In the genomic region with DNA sequence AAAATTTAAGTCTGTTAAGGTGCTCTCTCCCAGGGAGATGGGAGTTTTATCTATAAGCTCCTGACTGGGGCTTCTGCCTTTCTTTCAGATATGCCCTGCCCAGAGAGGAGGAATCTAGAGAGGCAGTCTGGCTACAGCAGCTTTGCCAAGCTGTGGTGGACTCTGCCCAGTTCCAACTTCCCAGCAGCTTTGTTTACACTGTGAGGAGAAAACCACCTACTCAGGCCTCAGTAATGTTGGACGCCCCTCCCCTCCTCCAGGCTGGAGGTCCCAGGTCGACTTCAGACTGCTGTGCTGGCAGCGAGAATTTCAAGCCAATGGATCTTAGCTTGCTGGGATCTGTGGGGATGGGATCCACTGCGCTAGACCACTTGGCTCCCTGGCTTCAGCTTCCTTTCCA, we compare ENCODE assay signal across 8 cellular contexts. TPM values are rescaled to one million over a fixed set of nuclear protein-coding genes. Genes with fewer than 3 reads are reported as not detected.
A peak's percentile ranks its signal among the peaks of the same experiment; 100 is the strongest.
DNase-seq lines count a peak whose midpoint lies in the region; ATAC-seq, FAIRE-seq and TF ChIP-seq lines count a peak whose summit lies in the region.
"Not testable (repeated sequence)": the region's sequence is repeated elsewhere in the genome, so short reads cannot be mapped to it uniquely, and the experiment has no call there.

No MANE protein-coding gene starts in this region.

- ATAC-seq in left lobe of liver (peak; percentile 75), HepG2 (peak; percentile 94), right lobe of liver (peak; percentile 18 to 69 (median 64))

- not testable (repeated sequence) for H3K4me3 Mint-ChIP-seq in Caco-2 (ENCODE audit: unreplicated experiment); progenitor cell of endocrine pancreas (ENCODE audit: low read depth)

- not testable (repeated sequence) for H3K79me2 ChIP-seq in hepatocyte; HepG2 (ENCODE audit: insufficient read depth, low read length)

- intact Hi-C loops in Caco-2 (cut with micrococcal nuclease; ENCODE audit: unreplicated experiment); HepG2 (cut with micrococcal nuclease; ENCODE audit: unreplicated experiment); right lobe of liver (cut with DNase I): not testable (repeated sequence)

- FAIRE-seq in HepG2 (lab: Jason Lieb, UNC), result peak; percentile 71

- not testable (repeated sequence) for TF ChIP-seq EP300 in HepG2 (IDR thresholded peaks at IDR 0.05; ENCODE audit: low read depth in 2 of 2, low read length in 2 of 2); HepG2 (CRISPR knock-in tag; IDR thresholded peaks at IDR 0.05; ENCODE audit: borderline replicate concordance)

- H3K36me3 ChIP-seq in Caco-2 (ENCODE audit: control insufficient read depth, insufficient read depth, low read length); hepatocyte (replicated peaks; ENCODE audit: insufficient read depth, low read depth); HepG2 (replicated peaks in 1 of 2; ENCODE audit: control insufficient read depth in 1 of 2, insufficient read depth in 2 of 2, low read length in 2 of 2); liver (ENCODE audit: control insufficient read depth in 4 of 4, insufficient read depth in 3 of 4, low read depth in 1 of 4, low read length in 3 of 4); right lobe of liver: not testable (repeated sequence)

- not testable (repeated sequence) for H2AFZ ChIP-seq in hepatocyte; HepG2 (ENCODE audit: low read length)

- 60% methylated on average over 4 of the region's 4 CpGs for WGBS in hepatocyte (ENCODE audit: low lambda C conversion rate, missing lambda C conversion rate)
- WGBS in HepG2 (ENCODE audit: low lambda C conversion rate), result 3% methylated on average over 3 of the region's 4 CpGs
- 46% methylated on average over 4 of the region's 4 CpGs for WGBS in liver
- 36% methylated on average over 4 of the region's 4 CpGs for WGBS in right lobe of liver (ENCODE audit: insufficient coverage, low coverage, low lambda C conversion rate, missing lambda C conversion rate)

- DNase-seq in Caco-2 (peak; percentile 1 to 36), HT-29 (ENCODE audit: low spot score) (peak; percentile 45), hepatocyte (ENCODE audit: low spot score) (peak; percentile 13), left lobe of liver (ENCODE audit: low spot score) (peak; percentile 59), HepG2 (ENCODE audit: low spot score) (peak; percentile 54), right lobe of liver (peak in 2 of 3 donors; percentile 42 to 61)
- DNase-seq in progenitor cell of endocrine pancreas (ENCODE audit: low spot score, unreplicated experiment), result not testable (repeated sequence)

- H3K27me3 Mint-ChIP-seq in Caco-2 (ENCODE audit: insufficient read depth, unreplicated experiment); progenitor cell of endocrine pancreas: not testable (repeated sequence)

- not testable (repeated sequence) for BruUV-seq in Caco-2 (replicated peaks; lab: Mats Ljungman, UMichigan); HepG2 (replicated peaks; lab: Mats Ljungman, UMichigan)

- peak overlapping the region; percentile 51 for H3K27ac ChIP-seq in hepatocyte
- H3K27ac ChIP-seq in HepG2 (ENCODE audit: extremely low read length, insufficient read depth, low read length); liver (ENCODE audit: low read depth in 1 of 2, low read length in 2 of 2); right lobe of liver: not testable (repeated sequence)

- H3K9me3 ChIP-seq in Caco-2; hepatocyte (ENCODE audit: low read depth); HepG2 (ENCODE audit: low read length); liver (ENCODE audit: control insufficient read depth in 4 of 4, low read length in 3 of 4); right lobe of liver: not testable (repeated sequence)

- not testable (repeated sequence) for TF ChIP-seq CTCF in Caco-2 (IDR thresholded peaks at IDR 0.05; ENCODE audit: insufficient read depth in 1 of 2, low read depth in 1 of 2, low read length in 1 of 2, severe bottlenecking in 1 of 2, unreplicated experiment in 1 of 2); hepatocyte (IDR thresholded peaks at IDR 0.05; ENCODE audit: poor library complexity); HepG2 (CRISPR knock-in tag; IDR thresholded peaks at IDR 0.05); liver (IDR thresholded peaks at IDR 0.05; ENCODE audit: low read depth, low read length, missing input control); right lobe of liver (IDR thresholded peaks at IDR 0.05); progenitor cell of endocrine pancreas (IDR thresholded peaks at IDR 0.05; ENCODE audit: unreplicated experiment)

- not testable (repeated sequence) for H3K4me3 ChIP-seq in Caco-2 (ENCODE audit: low read depth, low read length); hepatocyte; HepG2 (replicated peaks in 1 of 3; ENCODE audit: insufficient read depth in 1 of 3, low read depth in 2 of 3, low read length in 3 of 3); liver (ENCODE audit: low read depth in 1 of 3, low read length in 3 of 3); right lobe of liver

- TF ChIP-seq POLR2A in HepG2 (IDR thresholded peaks at IDR 0.05; ENCODE audit: insufficient read depth in 1 of 2, low read depth in 2 of 2, low read length in 2 of 2); right lobe of liver (IDR thresholded peaks at IDR 0.05): not testable (repeated sequence)

- POLR2A ChIA-PET in Caco-2 (lab: Charles Lee); HepG2 (lab: Yijun Ruan, JAX): not testable (repeated sequence)

- in situ Hi-C loops in HepG2 (cut with HindIII; ENCODE audit: extremely low pct_ligation_motif_present, low pct_unique_long_range_greater_than_20kb), result not testable (repeated sequence)

- not testable (repeated sequence) for H3K27ac Mint-ChIP-seq in Caco-2 (ENCODE audit: unreplicated experiment)
- peak overlapping the region; percentile 24 for H3K27ac Mint-ChIP-seq in progenitor cell of endocrine pancreas

- not testable (repeated sequence) for TF ChIP-seq RAD21 in HepG2 (CRISPR knock-in tag; IDR thresholded peaks at IDR 0.05); liver (IDR thresholded peaks at IDR 0.05)

- not testable (repeated sequence) for H3K4me2 ChIP-seq in hepatocyte
- peak overlapping the region; percentile 60 for H3K4me2 ChIP-seq in HepG2 (ENCODE audit: low read depth, low read length)

- H4K20me1 ChIP-seq in hepatocyte (ENCODE audit: insufficient read depth, poor library complexity, severe bottlenecking); HepG2 (ENCODE audit: insufficient read depth, low read length): not testable (repeated sequence)

- H3K27me3 ChIP-seq in Caco-2 (replicated peaks; ENCODE audit: control insufficient read depth, insufficient read depth, low read length); hepatocyte; HepG2 (ENCODE audit: control insufficient read depth in 1 of 2, insufficient read depth in 2 of 2, low read length in 2 of 2); liver (ENCODE audit: control insufficient read depth in 4 of 4, insufficient read depth in 4 of 4, low read length in 3 of 4); right lobe of liver: not testable (repeated sequence)

- H3K9me3 Mint-ChIP-seq in Caco-2 (ENCODE audit: unreplicated experiment), result not testable (repeated sequence)
- peaks cover 31% of the 10 kb centered on the region for H3K9me3 Mint-ChIP-seq in progenitor cell of endocrine pancreas (ENCODE audit: low read depth)

- H3K9me2 ChIP-seq in hepatocyte (replicated peaks; ENCODE audit: insufficient read depth), result not testable (repeated sequence)

- not testable (repeated sequence) for H3K36me3 Mint-ChIP-seq in Caco-2 (ENCODE audit: insufficient read depth, unreplicated experiment); progenitor cell of endocrine pancreas (ENCODE audit: insufficient read depth)

- CTCF ChIA-PET in Caco-2 (lab: Charles Lee); HepG2 (lab: Yijun Ruan, JAX; ENCODE audit: low intra/inter-chr PET ratio, low total read pairs): not testable (repeated sequence)

- not testable (repeated sequence) for H3K4me1 ChIP-seq in Caco-2; hepatocyte (ENCODE audit: insufficient read depth); HepG2 (ENCODE audit: insufficient read depth, low read length); liver (ENCODE audit: control insufficient read depth in 4 of 4, insufficient read depth in 4 of 4, low read length in 3 of 4); right lobe of liver

- not testable (repeated sequence) for H3K4me1 Mint-ChIP-seq in Caco-2 (ENCODE audit: low read depth, unreplicated experiment); progenitor cell of endocrine pancreas (ENCODE audit: low read depth)

- H3K9ac ChIP-seq in HepG2 (ENCODE audit: insufficient read depth, low read depth, low read length), result 0 out of 2 replicates have a peak overlapping the region, but pooled peaks have one; percentile 22
- not testable (repeated sequence) for H3K9ac ChIP-seq in liver (ENCODE audit: low read depth in 1 of 2, low read length in 2 of 2)

RNA-seq across cellular contexts. Expression of a gene that starts 24.5 kb away (rescaled TPM):
- total RNA-seq in Caco-2 (2022) (27.9 and 29.4 TPM in 2 replicates), hepatocyte (14.4 and 20.4 TPM in 2 replicates), left lobe of liver (3.9 TPM), HepG2 (2016; rRNA removed; fragmentation: Illumina TruSeq; extraction: Trizol) (1.7 and 3.8 TPM in 2 replicates), liver (1 to 10 TPM in 1 of 2 donors, under 1 TPM in 1; 0.84 to 3.5 TPM), right lobe of liver (1 to 10 TPM; 2.8 to 10.0 (median 5.4) TPM), progenitor cell of endocrine pancreas (48.6 and 49.3 TPM in 2 replicates)
- total RNA-seq in HT-29 (2014; rRNA removed; shearing (Covaris generic)), result 5.0 and 5.6 TPM in 2 replicates
- polyA plus RNA-seq in hepatocyte (161 and 166 TPM in 2 replicates), HepG2 (2011; rRNA removed) (1.4 TPM in 2 replicates), liver (10 to 100 TPM in 1 of 2 donors, 1 to 10 TPM in 1; 7.0 to 10.4 TPM)
- 0.97 and 1.4 TPM in 2 replicates for total RNA-seq in HepG2 (2016; cell fraction: cytosol; rRNA removed; fragmentation: Illumina TruSeq; extraction: Trizol; ENCODE audit: low read depth)
- total RNA-seq in HepG2 (2016; cell fraction: insoluble cytoplasmic fraction; rRNA removed; fragmentation: Illumina TruSeq; extraction: Trizol), result 1.4 and 2.5 TPM in 2 replicates
- 1.5 and 3.5 TPM in 2 replicates for total RNA-seq in HepG2 (2016; cell fraction: membrane; rRNA removed; fragmentation: Illumina TruSeq; extraction: Trizol)
- 0.56 and 1.4 TPM in 2 replicates for total RNA-seq in HepG2 (2016; cell fraction: nucleus; rRNA removed; fragmentation: Illumina TruSeq; extraction: Trizol)
- 1.2 and 1.4 TPM in 2 replicates for polyA plus RNA-seq in HepG2 (2011; cell fraction: cytosol; rRNA removed)
- 0.37 and 0.74 TPM in 2 replicates for polyA plus RNA-seq in HepG2 (2011; cell fraction: nucleus; rRNA removed)
- 2.5 and 2.6 TPM in 2 replicates for polyA plus RNA-seq in HepG2 (2012)
- 1.6 and 2.1 TPM in 2 replicates for polyA plus RNA-seq in HepG2 (2016; cell fraction: cytosol; fragmentation: Illumina TruSeq; extraction: Trizol; ENCODE audit: low read depth)
- 5.6 and 6.3 TPM in 2 replicates for polyA plus RNA-seq in HepG2 (2016; cell fraction: insoluble cytoplasmic fraction; fragmentation: Illumina TruSeq; extraction: Trizol; ENCODE audit: low read depth)
- polyA plus RNA-seq in HepG2 (2016; cell fraction: membrane; fragmentation: Illumina TruSeq; extraction: Trizol; ENCODE audit: low read depth), result 2.5 and 2.8 TPM in 2 replicates
- 3.0 and 5.4 TPM in 2 replicates for polyA plus RNA-seq in HepG2 (2016; cell fraction: nucleus; fragmentation: Illumina TruSeq; extraction: Trizol; ENCODE audit: insufficient read depth, low read depth)
- 0.46 and 20.4 TPM in 2 replicates for polyA minus RNA-seq in HepG2 (2011; rRNA and poly(A)+ RNA removed; ENCODE audit: low replicate concordance)
- 1.4 and 1.6 TPM in 2 replicates for polyA minus RNA-seq in HepG2 (2011; cell fraction: cytosol; rRNA and poly(A)+ RNA removed)
- 1.0 and 2.1 TPM in 2 replicates for polyA minus RNA-seq in HepG2 (2011; cell fraction: nucleus; rRNA and poly(A)+ RNA removed)
